1 cellular context compared by ENCODE assay signal in genomic region chr14:99768381-99768780, GRCh38.
TF ChIP-seq lines count a peak whose summit lies in the region.

No MANE protein-coding gene starts in this region.

TF ChIP-seq in IMR-90, 13 proteins besides CTCF, POLR2A, EP300 and RAD21:
- TF ChIP-seq RCOR1 (IDR thresholded peaks at IDR 0.05; ENCODE audit: insufficient replicate concordance, low read length) (no peak), CEBPB (IDR thresholded peaks at IDR 0.05; ENCODE audit: low read depth, low read length) (no peak), FOS (IDR thresholded peaks at IDR 0.05; ENCODE audit: low read depth, low read length) (no peak), BHLHE40 (IDR thresholded peaks at IDR 0.05; ENCODE audit: low read depth, low read length) (no peak), CHD1 (IDR thresholded peaks at IDR 0.05; ENCODE audit: low read depth, low read length) (no peak), MAZ (IDR thresholded peaks at IDR 0.05; ENCODE audit: borderline replicate concordance, low read depth, low read length) (no peak), SMC3 (IDR thresholded peaks at IDR 0.05; ENCODE audit: low read depth, low read length) (no peak), MXI1 (IDR thresholded peaks at IDR 0.05; ENCODE audit: borderline replicate concordance, low read depth, low read length) (no peak)
- TF ChIP-seq, protein P1, sequence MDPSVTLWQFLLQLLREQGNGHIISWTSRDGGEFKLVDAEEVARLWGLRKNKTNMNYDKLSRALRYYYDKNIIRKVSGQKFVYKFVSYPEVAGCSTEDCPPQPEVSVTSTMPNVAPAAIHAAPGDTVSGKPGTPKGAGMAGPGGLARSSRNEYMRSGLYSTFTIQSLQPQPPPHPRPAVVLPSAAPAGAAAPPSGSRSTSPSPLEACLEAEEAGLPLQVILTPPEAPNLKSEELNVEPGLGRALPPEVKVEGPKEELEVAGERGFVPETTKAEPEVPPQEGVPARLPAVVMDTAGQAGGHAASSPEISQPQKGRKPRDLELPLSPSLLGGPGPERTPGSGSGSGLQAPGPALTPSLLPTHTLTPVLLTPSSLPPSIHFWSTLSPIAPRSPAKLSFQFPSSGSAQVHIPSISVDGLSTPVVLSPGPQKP (IDR thresholded peaks at IDR 0.05; ENCODE audit: borderline replicate concordance, low read depth, low read length), result no peak
